In genomic region chr1:29166291-29166878, GRCh38 we compare ENCODE assay signal across 13 cellular contexts. TPM values are rescaled to one million over a fixed set of nuclear protein-coding genes. Genes with fewer than 3 reads are reported as not detected.
DNase-seq lines count a peak whose midpoint lies in the region; FAIRE-seq and TF ChIP-seq lines count a peak whose summit lies in the region.
"Had no signal": no experiment of that assay in that cellular context is flagged by ENCODE, and none has a peak within 500 bp of the region (broad histone marks: within the 10 kb centered on the region; RNA-seq: fewer than 3 reads in every experiment).

No MANE protein-coding gene starts in this region.

- no peak overlapping the region for H3K4me3 ChIP-seq in SK-N-MC
- H3K4me3 ChIP-seq in fibroblast of villous mesenchyme (ENCODE audit: low read depth, low read length) = no peak overlapping the region
- H3K4me3 ChIP-seq in colonic mucosa = no peak overlapping the region
- H3K4me3 ChIP-seq: right atrium auricular region had no signal

- no peak for FAIRE-seq in GM12891 (lab: Jason Lieb, UNC)

- H3K27ac Mint-ChIP-seq in neural crest cell (ENCODE audit: unreplicated experiment) = peak overlapping the region; percentile 32

- no peak for DNase-seq in GM12891 (ENCODE audit: insufficient read length, low spot score)
- DNase-seq in SK-N-MC (ENCODE audit: low read depth, low spot score) = no peak
- peak; percentile 19 for DNase-seq in fibroblast of villous mesenchyme (ENCODE audit: low read depth)
- DNase-seq in neural crest cell (ENCODE audit: low read depth, low spot score) = no peak
- DNase-seq in HCEC 1CT = no peak
- no peak for DNase-seq in colonic mucosa
- no peak for DNase-seq in HK-2 (ENCODE audit: unreplicated experiment)
- no peak for DNase-seq in Kasumi-1 (lab: John Stamatoyannopoulos, UW)
- DNase-seq: effector CD4-positive, alpha-beta T cell; midbrain; NCI-H1048 had no signal

- H3K9me3 Mint-ChIP-seq in neural crest cell = no peaks in the 10 kb centered on the region

- H3K9ac ChIP-seq in SK-N-MC (ENCODE audit: insufficient read length) (no peak overlapping the region), colonic mucosa (ENCODE audit: low read depth in 2 of 2, low read length in 2 of 2) (peak overlapping the region in 1 of 2 donors; percentile 15)

- intact Hi-C loops in colonic mucosa (cut with DNase I) = no loop called here

- H3K27me3 Mint-ChIP-seq in neural crest cell (ENCODE audit: low read depth) = no peaks in the 10 kb centered on the region

- peaks cover 40% of the 10 kb centered on the region for H3K4me1 Mint-ChIP-seq in neural crest cell

- TF ChIP-seq CTCF in fibroblast of villous mesenchyme (IDR thresholded peaks at IDR 0.05; ENCODE audit: insufficient read depth, low read depth, low read length) (no peak), neural crest cell (conservative IDR thresholded peaks at IDR 0.05) (no peak), colonic mucosa (IDR thresholded peaks at IDR 0.05) (no peak)

- H3K4me1 ChIP-seq in colonic mucosa = peaks cover 5% of the 10 kb centered on the region

- H3K36me3 ChIP-seq in SK-N-MC (ENCODE audit: insufficient read depth, low read length) (peaks cover 97% of the 10 kb centered on the region), colonic mucosa (no peaks in the 10 kb centered on the region)

- H3K36me3 Mint-ChIP-seq in neural crest cell (ENCODE audit: low read depth) = peaks cover 5% of the 10 kb centered on the region

- H3K9me3 ChIP-seq in SK-N-MC (ENCODE audit: low read depth, low read length) (no peaks in the 10 kb centered on the region), colonic mucosa (no peaks in the 10 kb centered on the region)
- H3K9me3 ChIP-seq: right atrium auricular region had no signal

- no peak overlapping the region for H3K4me3 Mint-ChIP-seq in neural crest cell

- H3K27me3 ChIP-seq in colonic mucosa = no peaks in the 10 kb centered on the region
- H3K27me3 ChIP-seq: right atrium auricular region had no signal

- H3K27ac ChIP-seq in SK-N-MC (0 out of 2 replicates have a peak overlapping the region, but pooled peaks have one; percentile 7), colonic mucosa (no peak overlapping the region)
- H3K27ac ChIP-seq: right atrium auricular region had no signal

- TF ChIP-seq POLR2A in GM12891 (IDR thresholded peaks at IDR 0.05; ENCODE audit: low read depth, low read length) = no peak

TF ChIP-seq in GM12891, 5 proteins besides CTCF, POLR2A, EP300 and RAD21:
- TF ChIP-seq PAX5 (IDR thresholded peaks at IDR 0.05; ENCODE audit: insufficient read depth, low read length, severe bottlenecking) = no peak
- TF ChIP-seq POLR2AphosphoS5 (IDR thresholded peaks at IDR 0.05; ENCODE audit: low read depth, low read length) = peak; percentile 45; the same call in 1 of the 2 replicates

RNA-seq across cellular contexts. Expression of gene SRSF4, which starts 15.3 kb away (rescaled TPM):
- 58.9 TPM for polyA plus RNA-seq in GM12891 (2012; ENCODE audit: low read depth, missing spikeins)
- total RNA-seq in fibroblast of villous mesenchyme (33.5 and 44.0 TPM in 2 replicates), neural crest cell (109 and 112 TPM in 2 replicates), colonic mucosa (10 to 100 TPM; 86.3 to 90.3 TPM)

RNA-seq across cellular contexts. Expression of gene TMEM200B, which starts 42.7 kb away (rescaled TPM):
- polyA plus RNA-seq in GM12891 (2012; ENCODE audit: low read depth, missing spikeins) = 0.10 TPM
- total RNA-seq in fibroblast of villous mesenchyme (14.2 and 14.8 TPM in 2 replicates), neural crest cell (3.7 and 3.8 TPM in 2 replicates), colonic mucosa (1 to 10 TPM; 1.5 to 3.3 TPM)
- total RNA-seq: T-helper 2 cell treated with Interferon-gamma antibody and Interleukin-4, amounts not matched to agents 100 ng/mL and 5 ng/mL, for 36 hours had no signal
